In the genomic region with DNA sequence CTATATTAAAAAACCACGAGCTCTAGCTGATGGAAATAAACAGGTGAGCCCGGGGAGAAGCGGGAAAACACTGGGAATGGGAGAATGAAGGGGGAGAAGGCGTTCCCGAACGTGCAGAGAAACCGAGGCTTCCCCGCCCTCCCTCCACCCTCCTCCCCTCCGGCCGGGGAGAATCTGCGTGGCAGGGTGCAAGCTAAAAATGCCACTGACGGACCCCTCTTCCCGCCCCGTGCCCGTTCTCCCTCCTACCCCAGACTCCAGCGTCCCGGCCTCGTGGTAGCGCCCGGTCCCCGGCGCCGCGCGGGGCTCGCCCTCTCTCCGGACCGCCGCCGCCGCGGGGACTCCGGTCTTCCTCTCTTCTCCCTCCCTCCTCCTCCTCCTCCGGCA, we compare ENCODE assay signal across 9 cellular contexts.
A peak's percentile ranks its signal among the peaks of the same experiment; 100 is the strongest.
DNase-seq lines count a peak whose midpoint lies in the region; ATAC-seq, FAIRE-seq and TF ChIP-seq lines count a peak whose summit lies in the region.
"Had no signal": no experiment of that assay in that cellular context is flagged by ENCODE, and none has a peak within 500 bp of the region (broad histone marks: within the 10 kb centered on the region; RNA-seq: fewer than 3 reads in every experiment).

No MANE protein-coding gene starts in this region.

- no peak for DNase-seq in bronchial epithelial cell (ENCODE audit: low read depth)
- DNase-seq in mesothelial cell of epicardium (ENCODE audit: low spot score in 2 of 2, unreplicated experiment in 2 of 2) = no peak
- DNase-seq in SKM-1 treated with dmso at 0.1 percent for 144 hours (lab: John Stamatoyannopoulos, UW; ENCODE audit: unreplicated experiment) = no peak
- DNase-seq in stimulated activated CD4-positive, alpha-beta T cell treated with anti-CD3 and anti-CD28 coated beads, Interleukin-4, amount 100 ng/mL, for 4 hours = no peak

- H3K27me3 Mint-ChIP-seq in IgD-negative memory B cell = no peaks in the 10 kb centered on the region
- H3K27me3 Mint-ChIP-seq in mesothelial cell of epicardium (ENCODE audit: low read depth) = peaks cover 16% of the 10 kb centered on the region

- H3K36me3 ChIP-seq in bronchial epithelial cell (ENCODE audit: control insufficient read depth, insufficient read depth, low read length) = no peaks in the 10 kb centered on the region

- peak; percentile 25 for ATAC-seq in GM18511 (IDR thresholded peaks at IDR 0.05; ENCODE audit: unreplicated experiment)
- no peak for ATAC-seq in HG03469 (IDR thresholded peaks at IDR 0.05; ENCODE audit: unreplicated experiment)
- ATAC-seq in HG03457 (IDR thresholded peaks at IDR 0.05; ENCODE audit: unreplicated experiment) = no peak

- H3K36me3 Mint-ChIP-seq in IgD-negative memory B cell = no peaks in the 10 kb centered on the region
- no peaks in the 10 kb centered on the region for H3K36me3 Mint-ChIP-seq in mesothelial cell of epicardium

- H3K4me3 Mint-ChIP-seq in IgD-negative memory B cell (peak overlapping the region; percentile 95 to 100 (median 99)), mesothelial cell of epicardium (peak overlapping the region; percentile 80)

- H3K27me3 ChIP-seq in bronchial epithelial cell (ENCODE audit: control insufficient read depth, insufficient read depth, low read length) = no peaks in the 10 kb centered on the region

- peak overlapping the region; percentile 72 for H3K4me3 ChIP-seq in bronchial epithelial cell (ENCODE audit: low read depth, low read length)

- TF ChIP-seq CTCF in bronchial epithelial cell (IDR thresholded peaks at IDR 0.05; ENCODE audit: insufficient read depth, low read length, severe bottlenecking) (no peak), mesothelial cell of epicardium (IDR thresholded peaks at IDR 0.05; ENCODE audit: unreplicated experiment) (no peak)

- H3K27ac Mint-ChIP-seq in IgD-negative memory B cell (peak overlapping the region; percentile 98 to 99 (median 99)), mesothelial cell of epicardium (peak overlapping the region; percentile 72)

- peaks cover 32 to 56% (median 47%) of the 10 kb centered on the region in 3 donors for H3K4me1 Mint-ChIP-seq in IgD-negative memory B cell
- peaks cover 31% of the 10 kb centered on the region for H3K4me1 Mint-ChIP-seq in mesothelial cell of epicardium

- no peak for FAIRE-seq in bronchial epithelial cell (lab: Jason Lieb, UNC)
- FAIRE-seq: TTC549 had no signal

- H3K9me3 Mint-ChIP-seq in IgD-negative memory B cell (no peaks in the 10 kb centered on the region), mesothelial cell of epicardium (no peaks in the 10 kb centered on the region)
